15 cellular contexts compared by ENCODE assay signal in the genomic region with DNA sequence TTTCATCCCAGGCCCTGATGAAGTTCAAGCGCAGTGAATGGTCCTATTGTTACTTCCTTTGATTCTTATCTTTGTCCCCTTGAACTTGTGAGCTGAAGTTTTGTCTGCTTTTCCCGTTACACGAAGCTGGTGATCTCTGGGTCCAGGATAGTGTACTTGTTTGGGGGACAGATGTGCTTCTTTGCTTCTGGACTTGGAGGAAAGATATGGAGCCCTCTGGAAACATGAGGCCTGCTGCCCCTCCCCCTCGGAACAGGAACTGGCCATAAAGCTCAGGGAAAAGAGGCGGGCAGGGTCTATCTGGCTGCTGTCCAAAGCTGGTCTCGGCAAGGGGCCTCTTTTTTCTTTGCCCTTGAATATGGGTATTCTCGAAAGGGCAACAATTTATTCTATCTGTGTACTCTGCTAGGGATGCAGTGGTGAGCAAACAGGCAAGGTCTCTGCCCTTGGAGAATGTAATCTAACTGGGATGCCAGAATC. TPM values are rescaled to one million over a fixed set of nuclear protein-coding genes. Genes with fewer than 3 reads are reported as not detected.
DNase-seq lines count a peak whose midpoint lies in the region; ATAC-seq and TF ChIP-seq lines count a peak whose summit lies in the region.
"Had no signal": no experiment of that assay in that cellular context is flagged by ENCODE, and none has a peak within 500 bp of the region (broad histone marks: within the 10 kb centered on the region; RNA-seq: fewer than 3 reads in every experiment).

No MANE protein-coding gene starts in this region.

- H3K4me3 Mint-ChIP-seq in glutamatergic neuron (ENCODE audit: unreplicated experiment) = peak overlapping the region; percentile 55
- H3K4me3 Mint-ChIP-seq in stimulated activated effector memory CD8-positive, alpha-beta T cell treated with anti-CD3 and anti-CD28 coated beads, Interleukin-12 subunit alpha, Interleukin-12 subunit beta, amount 100 ng/mL, for 72 hours = no peak overlapping the region
- H3K4me3 Mint-ChIP-seq: activated T-cell treated with anti-CD3 and anti-CD28 coated beads, Interleukin-2, amount 50 U/mL, for 4 hours; WTC11 had no signal

- DNase-seq in NCI-H510A treated with DMSO at 0.1 percent for 48 hours (lab: John Stamatoyannopoulos, UW) (peak; percentile 15), NCI-H510A (lab: John Stamatoyannopoulos, UW) (no peak), NCI-H748 (lab: John Stamatoyannopoulos, UW; ENCODE audit: unreplicated experiment) (peak; percentile 90), glutamatergic neuron (no peak), NCI-H2196 (lab: John Stamatoyannopoulos, UW; ENCODE audit: unreplicated experiment) (no peak)
- no peak for DNase-seq in stimulated activated effector memory CD8-positive, alpha-beta T cell treated with anti-CD3 and anti-CD28 coated beads, Interleukin-12 subunit alpha, Interleukin-12 subunit beta, amount 100 ng/mL, for 72 hours (ENCODE audit: low spot score in 2 of 2)
- DNase-seq in stimulated activated CD8-positive, alpha-beta memory T cell treated with anti-CD3 and anti-CD28 coated beads, Interleukin-4, amount 100 ng/mL, for 48 hours = no peak
- DNase-seq: activated T-cell treated with anti-CD3 and anti-CD28 coated beads, Interleukin-2, amount 50 U/mL, for 4 hours; anterior cingulate cortex; effector CD8-positive, alpha-beta T cell; left cardiac atrium; SIG-M5; thyroid gland had no signal

- H3K27me3 Mint-ChIP-seq in glutamatergic neuron (ENCODE audit: unreplicated experiment) = peaks cover 10% of the 10 kb centered on the region

- TF ChIP-seq CTCF in glutamatergic neuron (IDR thresholded peaks at IDR 0.05; ENCODE audit: partially characterized antibody, unreplicated experiment) = no peak

- peak overlapping the region; percentile 75 for H3K27ac Mint-ChIP-seq in glutamatergic neuron (ENCODE audit: unreplicated experiment)
- peak overlapping the region; percentile 76 for H3K27ac Mint-ChIP-seq in stimulated activated effector memory CD8-positive, alpha-beta T cell treated with anti-CD3 and anti-CD28 coated beads, Interleukin-12 subunit alpha, Interleukin-12 subunit beta, amount 100 ng/mL, for 72 hours
- H3K27ac Mint-ChIP-seq: WTC11 had no signal

- ATAC-seq in stimulated activated effector memory CD8-positive, alpha-beta T cell treated with anti-CD3 and anti-CD28 coated beads, Interleukin-12 subunit alpha, Interleukin-12 subunit beta, amount 100 ng/mL, for 72 hours = no peak
- no peak for ATAC-seq in GM18867 (IDR thresholded peaks at IDR 0.05; ENCODE audit: unreplicated experiment)
- ATAC-seq: activated T-cell treated with anti-CD3 and anti-CD28 coated beads, Interleukin-2, amount 50 U/mL, for 4 hours; left cardiac atrium; WTC11 had no signal

- H3K9me3 Mint-ChIP-seq in glutamatergic neuron (ENCODE audit: unreplicated experiment) = peaks cover 9% of the 10 kb centered on the region
- no peaks in the 10 kb centered on the region for H3K9me3 Mint-ChIP-seq in stimulated activated effector memory CD8-positive, alpha-beta T cell treated with anti-CD3 and anti-CD28 coated beads, Interleukin-12 subunit alpha, Interleukin-12 subunit beta, amount 100 ng/mL, for 72 hours
- H3K9me3 Mint-ChIP-seq: activated T-cell treated with anti-CD3 and anti-CD28 coated beads, Interleukin-2, amount 50 U/mL, for 4 hours had no signal

- H3K4me1 Mint-ChIP-seq in glutamatergic neuron (ENCODE audit: low read depth, unreplicated experiment) = peaks cover 21% of the 10 kb centered on the region
- H3K4me1 Mint-ChIP-seq in stimulated activated effector memory CD8-positive, alpha-beta T cell treated with anti-CD3 and anti-CD28 coated beads, Interleukin-12 subunit alpha, Interleukin-12 subunit beta, amount 100 ng/mL, for 72 hours = peaks cover 42% of the 10 kb centered on the region

- H3K36me3 Mint-ChIP-seq in glutamatergic neuron (ENCODE audit: unreplicated experiment) = no peaks in the 10 kb centered on the region
- H3K36me3 Mint-ChIP-seq in stimulated activated effector memory CD8-positive, alpha-beta T cell treated with anti-CD3 and anti-CD28 coated beads, Interleukin-12 subunit alpha, Interleukin-12 subunit beta, amount 100 ng/mL, for 72 hours = peaks cover 6% of the 10 kb centered on the region
- H3K36me3 Mint-ChIP-seq: WTC11 had no signal

RNA-seq across cellular contexts. Expression of a gene that starts 47.6 kb away (rescaled TPM):
- total RNA-seq in glutamatergic neuron (ENCODE audit: unreplicated experiment) = 149 TPM

RNA-seq across cellular contexts. Expression of a gene that starts 53.5 kb away (rescaled TPM):
- 25.2 TPM for total RNA-seq in glutamatergic neuron (ENCODE audit: unreplicated experiment)

Comparison
In these comparisons a context has a peak if more than half of its experiments do, and no peak if none do; other contexts are left out.
1. DNase-seq: peak in NCI-H510A treated with DMSO at 0.1 percent for 48 hours (single experiment) and NCI-H748 (single experiment); none in NCI-H510A (single experiment), glutamatergic neuron (single experiment), stimulated activated effector memory CD8-positive, alpha-beta T cell treated with anti-CD3 and anti-CD28 coated beads, Interleukin-12 subunit alpha, Interleukin-12 subunit beta, amount 100 ng/mL, for 72 hours (0 of 2), NCI-H2196 (single experiment) and stimulated activated CD8-positive, alpha-beta memory T cell treated with anti-CD3 and anti-CD28 coated beads, Interleukin-4, amount 100 ng/mL, for 48 hours (single experiment).